ENCODE assay signal across 1 cellular context in genomic region chr10:103281753-103282152, GRCh38.
A peak's percentile ranks its signal among the peaks of the same experiment; 100 is the strongest.
TF ChIP-seq lines count a peak whose summit lies in the region.

No MANE protein-coding gene starts in this region.

TF ChIP-seq in WTC11, 78 proteins besides CTCF, POLR2A, EP300 and RAD21 (continued from another document):
- TF ChIP-seq ZNF281 (CRISPR knock-in tag; IDR thresholded peaks at IDR 0.05) (peak; percentile 98), ZNF671 (CRISPR knock-in tag; IDR thresholded peaks at IDR 0.05) (no peak), MYBL2 (CRISPR knock-in tag; IDR thresholded peaks at IDR 0.05) (no peak), RELA (CRISPR knock-in tag; IDR thresholded peaks at IDR 0.05; ENCODE audit: borderline replicate concordance) (no peak), IRF2 (CRISPR knock-in tag; IDR thresholded peaks at IDR 0.05; ENCODE audit: borderline replicate concordance, low read depth) (no peak), EMX1 (CRISPR knock-in tag; IDR thresholded peaks at IDR 0.05) (no peak), STAT6 (CRISPR knock-in tag; conservative IDR thresholded peaks at IDR 0.05; ENCODE audit: low read depth) (0 out of 2 replicates have a peak, but pooled peaks have one; percentile 84), ETV6 (CRISPR knock-in tag; IDR thresholded peaks at IDR 0.05) (peak; percentile 84), ZNF138 (CRISPR knock-in tag; conservative IDR thresholded peaks at IDR 0.05) (peak; percentile 79; the same call in 1 of the 2 replicates), JAZF1 (CRISPR knock-in tag; IDR thresholded peaks at IDR 0.05) (no peak), NR2C2 (CRISPR knock-in tag; IDR thresholded peaks at IDR 0.05) (no peak), AFF4 (CRISPR knock-in tag; IDR thresholded peaks at IDR 0.05; ENCODE audit: borderline replicate concordance) (0 out of 2 replicates have a peak, but pooled peaks have one; percentile 53), ZNF512 (CRISPR knock-in tag; IDR thresholded peaks at IDR 0.05; ENCODE audit: borderline replicate concordance) (no peak), ELF4 (CRISPR knock-in tag; IDR thresholded peaks at IDR 0.05; ENCODE audit: low read depth) (no peak), PRRX2 (CRISPR knock-in tag; IDR thresholded peaks at IDR 0.05) (0 out of 2 replicates have a peak, but pooled peaks have one; percentile 6), ZBTB43 (CRISPR knock-in tag; IDR thresholded peaks at IDR 0.05) (no peak), ATF6 (CRISPR knock-in tag; IDR thresholded peaks at IDR 0.05) (no peak), ZNF232 (CRISPR knock-in tag; IDR thresholded peaks at IDR 0.05) (no peak)
